Comparison of ENCODE assay signal across 16 cellular contexts in the genomic region with DNA sequence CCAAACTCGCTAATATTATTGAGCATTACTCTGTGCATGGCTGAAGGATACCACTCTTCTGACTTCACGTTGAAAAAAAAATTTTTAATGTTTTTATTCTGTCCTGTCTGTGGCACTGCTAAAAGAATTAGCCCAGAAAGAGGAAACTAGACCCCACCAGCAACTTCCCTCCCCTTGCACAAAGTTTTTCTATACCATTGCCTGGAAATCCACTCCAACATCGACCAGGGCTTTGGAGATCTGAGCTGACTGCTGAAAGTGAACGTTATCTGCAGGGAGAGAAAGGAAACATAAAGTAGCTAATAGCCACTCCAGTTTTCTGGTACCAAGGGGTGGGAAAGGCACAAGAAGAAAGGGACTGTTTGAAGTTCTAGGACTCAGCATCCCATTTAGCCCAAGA.
DNase-seq lines count a peak whose midpoint lies in the region; TF ChIP-seq lines count a peak whose summit lies in the region.
"Had no signal": no experiment of that assay in that cellular context is flagged by ENCODE, and none has a peak within 500 bp of the region (broad histone marks: within the 10 kb centered on the region; RNA-seq: fewer than 3 reads in every experiment).

No MANE protein-coding gene starts in this region.

- no peak for TF ChIP-seq POLR2A in tibial nerve (IDR thresholded peaks at IDR 0.05)

- H3K27me3 Mint-ChIP-seq in activated naive CD4-positive, alpha-beta T cell treated with anti-CD3 and anti-CD28 coated beads, Interleukin-2, amount 10 ng/mL, durations not matched to agents 7 days and 5 days, result no peaks in the 10 kb centered on the region
- no peaks in the 10 kb centered on the region for H3K27me3 Mint-ChIP-seq in activated naive CD8-positive, alpha-beta T cell

- H3K36me3 Mint-ChIP-seq in activated naive CD4-positive, alpha-beta T cell treated with anti-CD3 and anti-CD28 coated beads, Interleukin-2, amount 10 ng/mL, durations not matched to agents 7 days and 5 days, result peaks cover 79% of the 10 kb centered on the region
- peaks cover 17% of the 10 kb centered on the region for H3K36me3 Mint-ChIP-seq in activated naive CD8-positive, alpha-beta T cell

- TF ChIP-seq CTCF in osteoblast (IDR thresholded peaks at IDR 0.05; ENCODE audit: extremely low read depth, low read depth, low read length) (no peak), tibial nerve (IDR thresholded peaks at IDR 0.05) (no peak)

- H3K79me2 ChIP-seq in osteoblast (ENCODE audit: insufficient read depth, low read length), result no peaks in the 10 kb centered on the region
- H3K79me2 ChIP-seq: parathyroid adenoma had no signal

- peak overlapping the region; percentile 69 for H3K4me3 Mint-ChIP-seq in activated naive CD4-positive, alpha-beta T cell treated with anti-CD3 and anti-CD28 coated beads, Interleukin-2, amount 10 ng/mL, durations not matched to agents 7 days and 5 days
- peak overlapping the region; percentile 82 for H3K4me3 Mint-ChIP-seq in activated naive CD8-positive, alpha-beta T cell

- no peaks in the 10 kb centered on the region for H4K20me1 ChIP-seq in osteoblast (ENCODE audit: insufficient read depth, low read length)

- peak overlapping the region; percentile 91 for H3K27ac Mint-ChIP-seq in activated naive CD4-positive, alpha-beta T cell treated with anti-CD3 and anti-CD28 coated beads, Interleukin-2, amount 10 ng/mL, durations not matched to agents 7 days and 5 days
- peak overlapping the region; percentile 86 for H3K27ac Mint-ChIP-seq in activated naive CD8-positive, alpha-beta T cell

- H3K36me3 ChIP-seq in osteoblast (ENCODE audit: insufficient read depth, low read length) (no peaks in the 10 kb centered on the region), tibial nerve (no peaks in the 10 kb centered on the region)

- H3K27me3 ChIP-seq in osteoblast (ENCODE audit: insufficient read depth, low read length), result no peaks in the 10 kb centered on the region
- no peaks in the 10 kb centered on the region for H3K27me3 ChIP-seq in tibial nerve

- H2AFZ ChIP-seq in osteoblast (ENCODE audit: low read length), result no peak overlapping the region
- H2AFZ ChIP-seq: parathyroid adenoma had no signal

- CTCF ChIA-PET in activated naive CD4-positive, alpha-beta T cell treated with anti-CD3 and anti-CD28 coated beads, Interleukin-2, amount 10 ng/mL, durations not matched to agents 7 days and 5 days (lab: Charles Lee), result interaction anchor here (0.9 to 5.5 kb wide), 5 partner anchors 13 to 63 kb away, joined by 3 to 33 read pairs (median 7); no protein-coding TSS in a partner anchor

- H3K4me2 ChIP-seq in osteoblast (ENCODE audit: insufficient read depth, low read length), result peak overlapping the region; percentile 19

- no peak overlapping the region for H3K27ac ChIP-seq in osteoblast (ENCODE audit: low read depth, low read length)
- H3K27ac ChIP-seq in tibial nerve, result no peak overlapping the region
- H3K27ac ChIP-seq: parathyroid adenoma had no signal

- no peak overlapping the region for H3K4me3 ChIP-seq in osteoblast (ENCODE audit: insufficient read depth, low read length)
- H3K4me3 ChIP-seq in tibial nerve, result no peak overlapping the region

- in situ Hi-C loops in G401 (cut with HindIII; ENCODE audit: low sequenced_read_pairs), result no loop called here

- H3K4me1 Mint-ChIP-seq in activated naive CD4-positive, alpha-beta T cell treated with anti-CD3 and anti-CD28 coated beads, Interleukin-2, amount 10 ng/mL, durations not matched to agents 7 days and 5 days, result peaks cover 85% of the 10 kb centered on the region
- peaks cover 71% of the 10 kb centered on the region for H3K4me1 Mint-ChIP-seq in activated naive CD8-positive, alpha-beta T cell (ENCODE audit: low read depth)

- peaks cover 14% of the 10 kb centered on the region for H3K4me1 ChIP-seq in osteoblast (ENCODE audit: insufficient read depth, low read length)
- peaks cover 0 to 12% (median 1%) of the 10 kb centered on the region in 4 donors for H3K4me1 ChIP-seq in tibial nerve
- H3K4me1 ChIP-seq: parathyroid adenoma had no signal

- H3K9me3 ChIP-seq in osteoblast (ENCODE audit: low read depth, low read length) (no peaks in the 10 kb centered on the region), tibial nerve (no peaks in the 10 kb centered on the region)

- WGBS in tibial nerve, 2 donors, result 42 to 49% methylated on average over 4 of the region's 4 CpGs

- no peak for DNase-seq in activated naive CD4-positive, alpha-beta T cell treated with anti-CD3 and anti-CD28 coated beads, Interleukin-2, amount 10 ng/mL, durations not matched to agents 7 days and 5 days
- DNase-seq in activated naive CD4-positive, alpha-beta T cell treated with anti-CD3 and anti-CD28 coated beads, Interleukin-2, amount 50 U/mL, for 16 hours, result no peak
- DNase-seq in NCI-H524 (lab: John Stamatoyannopoulos, UW) (peak; percentile 18 to 75), osteoblast (ENCODE audit: insufficient read length, low spot score, missing footprints) (no peak), COR-L47 (lab: John Stamatoyannopoulos, UW) (no peak), G401 (ENCODE audit: low spot score) (no peak), tibial nerve (ENCODE audit: low spot score in 2 of 2) (no peak)
- DNase-seq: activated CD8-positive, alpha-beta memory T cell treated with anti-CD3 and anti-CD28 coated beads for 24 hours; AML-193; DMS153; glutamatergic neuron; NCI-H2029 treated with DMSO at 0.1 percent for 48 hours; NCI-H526 treated with DMSO at 0.1 percent for 48 hours; stimulated activated CD4-positive, alpha-beta T cell treated with anti-CD3 and anti-CD28 coated beads, Interleukin-4, amount 100 ng/mL, for 1 hour had no signal

- no peak for TF ChIP-seq EP300 in tibial nerve (IDR thresholded peaks at IDR 0.05)

- H3K9me3 Mint-ChIP-seq in activated naive CD4-positive, alpha-beta T cell treated with anti-CD3 and anti-CD28 coated beads, Interleukin-2, amount 10 ng/mL, durations not matched to agents 7 days and 5 days, result no peaks in the 10 kb centered on the region
- H3K9me3 Mint-ChIP-seq in activated naive CD8-positive, alpha-beta T cell (ENCODE audit: low read depth), result no peaks in the 10 kb centered on the region

Comparison
In these comparisons a context has a peak if more than half of its experiments do, and no peak if none do; other contexts are left out.
1. DNase-seq: peak in NCI-H524 (2 of 2); none in activated naive CD4-positive, alpha-beta T cell treated with anti-CD3 and anti-CD28 coated beads, Interleukin-2, amount 10 ng/mL, durations not matched to agents 7 days and 5 days (single experiment), activated naive CD4-positive, alpha-beta T cell treated with anti-CD3 and anti-CD28 coated beads, Interleukin-2, amount 50 U/mL, for 16 hours (single experiment), osteoblast (single experiment), COR-L47 (single experiment), G401 (single experiment) and tibial nerve (0 of 2).